ENCODE assay signal across 16 cellular contexts in genomic region chr6:113315068-113315467, GRCh38.
DNase-seq lines count a peak whose midpoint lies in the region; ATAC-seq and TF ChIP-seq lines count a peak whose summit lies in the region.
"Had no signal": no experiment of that assay in that cellular context is flagged by ENCODE, and none has a peak within 500 bp of the region (broad histone marks: within the 10 kb centered on the region; RNA-seq: fewer than 3 reads in every experiment).

No MANE protein-coding gene starts in this region.

- H3K79me2 ChIP-seq in osteoblast (ENCODE audit: insufficient read depth, low read length) (no peaks in the 10 kb centered on the region), hepatocyte (no peaks in the 10 kb centered on the region)

- peak overlapping the region; percentile 28 for H2AFZ ChIP-seq in osteoblast (ENCODE audit: low read length)
- no peak overlapping the region for H2AFZ ChIP-seq in hepatocyte

- peak; percentile 43 for ATAC-seq in left ventricle myocardium superior
- ATAC-seq: CD8-positive, alpha-beta T cell had no signal

- H3K27ac ChIP-seq in right atrium auricular region: no peak overlapping the region
- peak overlapping the region; percentile 49 for H3K27ac ChIP-seq in osteoblast (ENCODE audit: low read depth, low read length)
- H3K27ac ChIP-seq in vagina: no peak overlapping the region
- H3K27ac ChIP-seq in hepatocyte: no peak overlapping the region
- H3K27ac ChIP-seq: BLaER1 treated with 17β-estradiol and CSF1 and Interleukin-3, amounts not matched to agents 10 nM and 100 nM had no signal

- H4K20me1 ChIP-seq in osteoblast (ENCODE audit: insufficient read depth, low read length): no peaks in the 10 kb centered on the region
- no peaks in the 10 kb centered on the region for H4K20me1 ChIP-seq in hepatocyte (ENCODE audit: insufficient read depth, poor library complexity, severe bottlenecking)
- H4K20me1 ChIP-seq: BLaER1 treated with 17β-estradiol and CSF1 and Interleukin-3, amounts not matched to agents 10 nM and 100 nM had no signal

- H3K36me3 ChIP-seq in right atrium auricular region (no peaks in the 10 kb centered on the region), osteoblast (ENCODE audit: insufficient read depth, low read length) (no peaks in the 10 kb centered on the region), vagina (no peaks in the 10 kb centered on the region), hepatocyte (replicated peaks; ENCODE audit: insufficient read depth, low read depth) (no peaks in the 10 kb centered on the region)
- H3K36me3 ChIP-seq: BLaER1 treated with 17β-estradiol and CSF1 and Interleukin-3, amounts not matched to agents 10 nM and 100 nM had no signal

- H3K4me2 ChIP-seq in osteoblast (ENCODE audit: insufficient read depth, low read length): no peak overlapping the region
- H3K4me2 ChIP-seq in hepatocyte: no peak overlapping the region
- H3K4me2 ChIP-seq: BLaER1 treated with 17β-estradiol and CSF1 and Interleukin-3, amounts not matched to agents 10 nM and 100 nM had no signal

- H3K4me1 ChIP-seq in right atrium auricular region: no peaks in the 10 kb centered on the region
- H3K4me1 ChIP-seq in osteoblast (ENCODE audit: insufficient read depth, low read length): peaks cover 15% of the 10 kb centered on the region
- H3K4me1 ChIP-seq in vagina: no peaks in the 10 kb centered on the region
- no peaks in the 10 kb centered on the region for H3K4me1 ChIP-seq in hepatocyte (ENCODE audit: insufficient read depth)
- H3K4me1 ChIP-seq: BLaER1 treated with 17β-estradiol and CSF1 and Interleukin-3, amounts not matched to agents 10 nM and 100 nM had no signal

- no peaks in the 10 kb centered on the region for H3K9me3 ChIP-seq in right atrium auricular region
- H3K9me3 ChIP-seq in osteoblast (ENCODE audit: low read depth, low read length): no peaks in the 10 kb centered on the region
- no peaks in the 10 kb centered on the region for H3K9me3 ChIP-seq in vagina
- H3K9me3 ChIP-seq in hepatocyte (ENCODE audit: low read depth): no peaks in the 10 kb centered on the region
- H3K9me3 ChIP-seq: BLaER1 treated with 17β-estradiol and CSF1 and Interleukin-3, amounts not matched to agents 10 nM and 100 nM had no signal

- no peak for TF ChIP-seq POLR2A in vagina (IDR thresholded peaks at IDR 0.05)

- H3K4me3 ChIP-seq in right atrium auricular region: no peak overlapping the region
- no peak overlapping the region for H3K4me3 ChIP-seq in osteoblast (ENCODE audit: insufficient read depth, low read length)
- no peak overlapping the region for H3K4me3 ChIP-seq in vagina
- no peak overlapping the region for H3K4me3 ChIP-seq in hepatocyte
- H3K4me3 ChIP-seq: BLaER1 treated with 17β-estradiol and CSF1 and Interleukin-3, amounts not matched to agents 10 nM and 100 nM had no signal

- intact Hi-C loops in left ventricle myocardium superior (cut with micrococcal nuclease) (no loop called here), vagina (cut with DNase I) (no loop called here)

- no peak for DNase-seq in left ventricle myocardium superior
- no peak for DNase-seq in right atrium auricular region (ENCODE audit: low spot score)
- peak; percentile 39 for DNase-seq in fibroblast of gingiva (ENCODE audit: low read depth)
- DNase-seq in osteoblast (ENCODE audit: insufficient read length, low spot score, missing footprints): no peak
- no peak for DNase-seq in activated naive CD4-positive, alpha-beta T cell treated with Interleukin-2 at 50 U/mL for 16 hours
- DNase-seq in vagina (ENCODE audit: extremely low spot score in 2 of 2): no peak
- no peak for DNase-seq in hepatocyte (ENCODE audit: low spot score)
- DNase-seq: Calu3; CD8-positive, alpha-beta T cell; KBM-7; NCI-H1105 treated with DMSO at 0.1 percent for 48 hours; NCI-H1694 treated with DMSO at 0.1 percent for 48 hours; NCI-H2227 treated with DMSO at 0.1 percent for 48 hours; NCI-H510A treated with DMSO at 0.1 percent for 48 hours; NCI-H774 had no signal

- H3K9me2 ChIP-seq in hepatocyte (replicated peaks; ENCODE audit: insufficient read depth): no peaks in the 10 kb centered on the region

- H3K27me3 ChIP-seq in right atrium auricular region: no peaks in the 10 kb centered on the region
- H3K27me3 ChIP-seq in osteoblast (ENCODE audit: insufficient read depth, low read length): no peaks in the 10 kb centered on the region
- no peaks in the 10 kb centered on the region for H3K27me3 ChIP-seq in vagina
- H3K27me3 ChIP-seq in hepatocyte: no peaks in the 10 kb centered on the region
- H3K27me3 ChIP-seq: BLaER1 treated with 17β-estradiol and CSF1 and Interleukin-3, amounts not matched to agents 10 nM and 100 nM had no signal

- WGBS in hepatocyte (ENCODE audit: low lambda C conversion rate, missing lambda C conversion rate): 94% methylated on average over 2 of the region's 2 CpGs

- TF ChIP-seq CTCF in right atrium auricular region (IDR thresholded peaks at IDR 0.05) (no peak), osteoblast (IDR thresholded peaks at IDR 0.05; ENCODE audit: extremely low read depth, low read depth, low read length) (no peak), vagina (IDR thresholded peaks at IDR 0.05) (no peak), hepatocyte (IDR thresholded peaks at IDR 0.05; ENCODE audit: poor library complexity) (no peak)
